8 cellular contexts compared by ENCODE assay signal in genomic region chr14:39169541-39169900, GRCh38.
DNase-seq lines count a peak whose midpoint lies in the region; ATAC-seq and TF ChIP-seq lines count a peak whose summit lies in the region.

No MANE protein-coding gene starts in this region.

- no peaks in the 10 kb centered on the region for H3K9me3 Mint-ChIP-seq in nephron progenitor cell

- H3K27ac ChIP-seq in 22Rv1, result peak overlapping the region; percentile 89
- peak overlapping the region; percentile 97 for H3K27ac ChIP-seq in RWPE1
- peak overlapping the region; percentile 92 for H3K27ac ChIP-seq in epithelial cell of prostate

- H3K27ac Mint-ChIP-seq in nephron progenitor cell, result peak overlapping the region; percentile 100

- DNase-seq in RWPE1 (ENCODE audit: low spot score) (no peak), epithelial cell of prostate (ENCODE audit: low read depth, low spot score) (no peak), nephron progenitor cell (no peak), NCI-H526 treated with DMSO at 0.1 percent for 48 hours (lab: John Stamatoyannopoulos, UW) (no peak), erythroblast (lab: John Stamatoyannopoulos, UW) (no peak)

- CTCF ChIA-PET in RWPE1 (lab: Yijun Ruan, JAX), result interaction anchor here (0.6 kb wide), 1 partner anchor 195 kb away, joined by 3 read pairs; no protein-coding TSS in a partner anchor

- H3K4me3 Mint-ChIP-seq in nephron progenitor cell, result peak overlapping the region; percentile 96

- H3K36me3 Mint-ChIP-seq in nephron progenitor cell (ENCODE audit: low read depth), result peaks cover 21% of the 10 kb centered on the region

- H3K27me3 Mint-ChIP-seq in nephron progenitor cell (ENCODE audit: low read depth, poor library complexity), result no peaks in the 10 kb centered on the region

- H3K4me1 Mint-ChIP-seq in nephron progenitor cell, result peaks cover 38% of the 10 kb centered on the region

- ATAC-seq in GM19023 (IDR thresholded peaks at IDR 0.05; ENCODE audit: unreplicated experiment), result peak; percentile 1
- no peak for ATAC-seq in GM18520 (IDR thresholded peaks at IDR 0.05; ENCODE audit: unreplicated experiment)

- no peak for TF ChIP-seq POLR2A in erythroblast (IDR thresholded peaks at IDR 0.05; ENCODE audit: low read length)

- POLR2A ChIA-PET in RWPE1 (lab: Yijun Ruan, JAX; ENCODE audit: low non-redundant PET), result interaction anchor here (0.9 to 1.7 kb wide), 2 partner anchors 97 to 99 kb away, joined by 4 to 21 read pairs; no protein-coding TSS in a partner anchor

- TF ChIP-seq CTCF in 22Rv1 (IDR thresholded peaks at IDR 0.05) (no peak), RWPE1 (conservative IDR thresholded peaks at IDR 0.05; ENCODE audit: low read depth) (no peak), nephron progenitor cell (IDR thresholded peaks at IDR 0.05) (no peak)
